In genomic region chr6:129146836-129147366, GRCh38 we compare ENCODE assay signal across 22 cellular contexts.
DNase-seq lines count a peak whose midpoint lies in the region; ATAC-seq and TF ChIP-seq lines count a peak whose summit lies in the region.
"Had no signal": no experiment of that assay in that cellular context is flagged by ENCODE, and none has a peak within 500 bp of the region (broad histone marks: within the 10 kb centered on the region; RNA-seq: fewer than 3 reads in every experiment).

No MANE protein-coding gene starts in this region.

- TF ChIP-seq CTCF in GM23338 (conservative IDR thresholded peaks at IDR 0.05; ENCODE audit: low read depth in 2 of 2) (no peak), WERI-Rb-1 (IDR thresholded peaks at IDR 0.05; ENCODE audit: low read depth, low read length) (no peak), nephron (IDR thresholded peaks at IDR 0.05; ENCODE audit: unreplicated experiment in 3 of 3) (no peak), stomach (IDR thresholded peaks at IDR 0.05) (no peak)

- no peak overlapping the region for H3K4me3 Mint-ChIP-seq in GM23338
- peak overlapping the region in 1 of 3 experiments; percentile 40 for H3K4me3 Mint-ChIP-seq in nephron
- H3K4me3 Mint-ChIP-seq: CD14-positive monocyte, HFFc6 had no signal

- no peak overlapping the region for H3K4me2 ChIP-seq in GM23338

- whole genome bisulfite sequencing in stomach, 5 donors: 80 to 90% (median 85%) methylated on average over 4 of the region's 4 CpGs

- H3K4me1 ChIP-seq in GM23338 (ENCODE audit: insufficient read depth): no peaks in the 10 kb centered on the region
- no peaks in the 10 kb centered on the region for H3K4me1 ChIP-seq in stomach
- H3K4me1 ChIP-seq: Caco-2 had no signal

- intact Hi-C loops in stomach (cut with DNase I; ENCODE audit: low total_unique reads): no loop called here

- DNase-seq in GM23338 (ENCODE audit: low spot score) (no peak), NCI-H1105 (lab: John Stamatoyannopoulos, UW) (peak; percentile 90), WERI-Rb-1 (peak; percentile 23), stomach (no peak), DMS153 treated with DMSO at 0.1 percent for 48 hours (lab: John Stamatoyannopoulos, UW; ENCODE audit: unreplicated experiment) (no peak), T-helper 9 cell (no peak)
- DNase-seq: ACHN, AML-193, Caco-2, DMS153, EL, HFFc6, IMR-90, Karpas-422, MG63, NCI-H2081 treated with DMSO at 0.1 percent for 48 hours, NCI-H2227 treated with DMSO at 0.1 percent for 48 hours, NCI-H69, OCI-M1, SIG-M5 had no signal

- H4K20me1 ChIP-seq in GM23338 (replicated peaks; ENCODE audit: insufficient read depth): no peaks in the 10 kb centered on the region

- H3K27me3 Mint-ChIP-seq in GM23338 (ENCODE audit: insufficient read depth, low read depth, poor library complexity) (no peaks in the 10 kb centered on the region), nephron (ENCODE audit: low read depth) (no peaks in the 10 kb centered on the region)

- H3K9me2 ChIP-seq in GM23338 (ENCODE audit: insufficient read depth): no peaks in the 10 kb centered on the region

- H3K36me3 ChIP-seq in GM23338 (ENCODE audit: insufficient read depth) (no peaks in the 10 kb centered on the region), WERI-Rb-1 (no peaks in the 10 kb centered on the region), stomach (peaks cover 0 to 28% (median 8%) of the 10 kb centered on the region in 4 donors)
- H3K36me3 ChIP-seq: MG63 had no signal

- H3F3A ChIP-seq in GM23338 (replicated peaks; ENCODE audit: low read depth): no peaks in the 10 kb centered on the region

- TF ChIP-seq POLR2A in stomach (IDR thresholded peaks at IDR 0.05): no peak

- no peak for ATAC-seq in GM23338

- no peak overlapping the region for H3K27ac Mint-ChIP-seq in GM23338
- peak overlapping the region; percentile 51 to 89 (median 81) for H3K27ac Mint-ChIP-seq in nephron
- H3K27ac Mint-ChIP-seq: CD14-positive monocyte, HFFc6 had no signal

- no peak overlapping the region for H3K27ac ChIP-seq in GM23338 (ENCODE audit: low read depth)
- H3K27ac ChIP-seq in WERI-Rb-1: peak overlapping the region; percentile 61
- no peak overlapping the region for H3K27ac ChIP-seq in stomach

- H3K27me3 ChIP-seq in GM23338 (ENCODE audit: insufficient read depth): no peaks in the 10 kb centered on the region
- H3K27me3 ChIP-seq in WERI-Rb-1 (ENCODE audit: insufficient read depth, low read depth, severe bottlenecking): no peaks in the 10 kb centered on the region
- no peaks in the 10 kb centered on the region for H3K27me3 ChIP-seq in stomach
- H3K27me3 ChIP-seq: MG63 had no signal

- no peaks in the 10 kb centered on the region for H3K9me3 Mint-ChIP-seq in GM23338
- H3K9me3 Mint-ChIP-seq in nephron: no peaks in the 10 kb centered on the region
- H3K9me3 Mint-ChIP-seq: HFFc6 had no signal

- H2AFZ ChIP-seq in GM23338: peak overlapping the region; percentile 19; the same call in 1 of the 2 replicates

- no peaks in the 10 kb centered on the region for H3K79me2 ChIP-seq in GM23338 (replicated peaks; ENCODE audit: insufficient read depth)

- no peak for TF ChIP-seq EP300 in stomach (IDR thresholded peaks at IDR 0.05)

- H3K36me3 Mint-ChIP-seq in GM23338 (ENCODE audit: low read depth) (no peaks in the 10 kb centered on the region), nephron (ENCODE audit: low read depth) (no peaks in the 10 kb centered on the region)
- H3K36me3 Mint-ChIP-seq: CD14-positive monocyte had no signal

- H3K4me1 Mint-ChIP-seq in GM23338 (no peaks in the 10 kb centered on the region), nephron (peaks cover 34% of the 10 kb centered on the region)
- H3K4me1 Mint-ChIP-seq: CD14-positive monocyte had no signal

- no peak overlapping the region for H3K4me3 ChIP-seq in GM23338
- H3K4me3 ChIP-seq in WERI-Rb-1 (ENCODE audit: low read depth, low read length): no peak overlapping the region
- H3K4me3 ChIP-seq in stomach: no peak overlapping the region
- H3K4me3 ChIP-seq: MG63 had no signal

- H3K9me3 ChIP-seq in WERI-Rb-1 (ENCODE audit: severe bottlenecking): no peaks in the 10 kb centered on the region
- no peaks in the 10 kb centered on the region for H3K9me3 ChIP-seq in stomach
- H3K9me3 ChIP-seq: Caco-2, MG63 had no signal

TF ChIP-seq in GM23338, 12 proteins besides CTCF, POLR2A, EP300 and RAD21:
- TF ChIP-seq CREB1 (CRISPR knock-in tag; IDR thresholded peaks at IDR 0.05; ENCODE audit: low read depth) (no peak), JUNB (IDR thresholded peaks at IDR 0.05; ENCODE audit: unreplicated experiment) (no peak), EZH2 (IDR thresholded peaks at IDR 0.05; ENCODE audit: low read depth, unreplicated experiment) (no peak), EZH2phosphoT487 (IDR thresholded peaks at IDR 0.05; ENCODE audit: unreplicated experiment) (no peak), STAT1 (IDR thresholded peaks at IDR 0.05; ENCODE audit: unreplicated experiment) (no peak)

Comparison
In these comparisons a context has a peak if more than half of its experiments do, and no peak if none do; other contexts are left out.
1. DNase-seq: peak in NCI-H1105 (single experiment) and WERI-Rb-1 (single experiment); none in GM23338 (single experiment), stomach (single experiment), DMS153 treated with DMSO at 0.1 percent for 48 hours (single experiment) and T-helper 9 cell (single experiment).